Comparison of ENCODE assay signal across 17 cellular contexts in genomic region chr2:166238176-166238575, GRCh38.
A peak's percentile ranks its signal among the peaks of the same experiment; 100 is the strongest.
DNase-seq lines count a peak whose midpoint lies in the region; ATAC-seq and TF ChIP-seq lines count a peak whose summit lies in the region.
"Had no signal": no experiment of that assay in that cellular context is flagged by ENCODE, and none has a peak within 500 bp of the region (broad histone marks: within the 10 kb centered on the region; RNA-seq: fewer than 3 reads in every experiment).

No MANE protein-coding gene starts in this region.

- H3K4me3 ChIP-seq in GM23338 (no peak overlapping the region), adipocyte (ENCODE audit: low read length) (no peak overlapping the region)
- H3K4me3 ChIP-seq: Peyer's patch, SK-N-MC had no signal

- no peak overlapping the region for H3K4me2 ChIP-seq in GM23338

- no peak for ATAC-seq in GM23338
- ATAC-seq: Right ventricle myocardium inferior had no signal

- no peaks in the 10 kb centered on the region for H4K20me1 ChIP-seq in GM23338 (replicated peaks; ENCODE audit: insufficient read depth)

- no peak overlapping the region for H3K4me3 Mint-ChIP-seq in GM23338
- no peak overlapping the region for H3K4me3 Mint-ChIP-seq in neural crest cell

- H3K27ac Mint-ChIP-seq in GM23338 (peak overlapping the region; percentile 25), neural crest cell (ENCODE audit: unreplicated experiment) (peak overlapping the region; percentile 20)

- no peak overlapping the region for H2AFZ ChIP-seq in GM23338

- no peak for DNase-seq in GM23338 (ENCODE audit: low spot score)
- DNase-seq in adipocyte (ENCODE audit: low read depth) = peak; percentile 61
- no peak for DNase-seq in epithelial cell of prostate (ENCODE audit: low read depth, low spot score)
- DNase-seq in neural crest cell (ENCODE audit: low read depth, low spot score) = no peak
- DNase-seq in A172 (ENCODE audit: low spot score) = no peak
- no peak for DNase-seq in NCI-H510A (lab: John Stamatoyannopoulos, UW)
- no peak for DNase-seq in activated CD4-positive, alpha-beta T cell treated with anti-CD3 and anti-CD28 coated beads, Interleukin-2, amount 50 U/mL, for 4 hours
- DNase-seq in hypothalamus (lab: John Stamatoyannopoulos, UW) = no peak
- DNase-seq: COR-L47, DMS53, KBM-7, NCI-H1436, NCI-H2029 treated with DMSO at 0.1 percent for 48 hours, NCI-H524, Peyer's patch had no signal

- no peaks in the 10 kb centered on the region for H3K27me3 Mint-ChIP-seq in GM23338 (ENCODE audit: insufficient read depth, low read depth, poor library complexity)
- no peaks in the 10 kb centered on the region for H3K27me3 Mint-ChIP-seq in neural crest cell (ENCODE audit: low read depth)

- no peaks in the 10 kb centered on the region for H3K36me3 ChIP-seq in GM23338 (ENCODE audit: insufficient read depth)
- no peaks in the 10 kb centered on the region for H3K36me3 ChIP-seq in adipocyte (ENCODE audit: control insufficient read depth, insufficient read depth, low read length, severe bottlenecking)
- H3K36me3 ChIP-seq: Peyer's patch had no signal

- H3K9me3 Mint-ChIP-seq in GM23338 = no peaks in the 10 kb centered on the region
- no peaks in the 10 kb centered on the region for H3K9me3 Mint-ChIP-seq in neural crest cell

- H3K36me3 Mint-ChIP-seq in GM23338 (ENCODE audit: low read depth) = no peaks in the 10 kb centered on the region
- no peaks in the 10 kb centered on the region for H3K36me3 Mint-ChIP-seq in neural crest cell (ENCODE audit: low read depth)

- H3K9ac ChIP-seq in adipocyte (ENCODE audit: low read length) = no peak overlapping the region

- H3K9me3 ChIP-seq in adipocyte (ENCODE audit: control insufficient read depth, low read length) = no peaks in the 10 kb centered on the region
- H3K9me3 ChIP-seq: Peyer's patch had no signal

- H3K79me2 ChIP-seq in GM23338 (replicated peaks; ENCODE audit: insufficient read depth) = no peaks in the 10 kb centered on the region

- no peaks in the 10 kb centered on the region for H3K9me2 ChIP-seq in GM23338 (ENCODE audit: insufficient read depth)

- no peak overlapping the region for H3K27ac ChIP-seq in GM23338 (ENCODE audit: low read depth)
- H3K27ac ChIP-seq in epithelial cell of prostate = peak overlapping the region; percentile 81
- H3K27ac ChIP-seq: Peyer's patch, SK-N-MC had no signal

- TF ChIP-seq CTCF in GM23338 (conservative IDR thresholded peaks at IDR 0.05; ENCODE audit: low read depth in 2 of 2) (no peak), neural crest cell (conservative IDR thresholded peaks at IDR 0.05) (no peak)

- H3K4me1 Mint-ChIP-seq in GM23338 (peaks cover 6% of the 10 kb centered on the region; the same call in 2 of the 3 replicates), neural crest cell (peaks cover 3% of the 10 kb centered on the region)

- H3K4me1 ChIP-seq in GM23338 (ENCODE audit: insufficient read depth) = no peaks in the 10 kb centered on the region
- peaks cover 12% of the 10 kb centered on the region for H3K4me1 ChIP-seq in adipocyte (ENCODE audit: control insufficient read depth, insufficient read depth, low read length)
- H3K4me1 ChIP-seq: Peyer's patch had no signal

- H3F3A ChIP-seq in GM23338 (replicated peaks; ENCODE audit: low read depth) = no peaks in the 10 kb centered on the region

- H3K27me3 ChIP-seq in GM23338 (ENCODE audit: insufficient read depth) (no peaks in the 10 kb centered on the region), adipocyte (replicated peaks; ENCODE audit: control insufficient read depth, insufficient read depth, low read length) (no peaks in the 10 kb centered on the region)
- H3K27me3 ChIP-seq: Peyer's patch had no signal

TF ChIP-seq in GM23338, 12 proteins besides CTCF, POLR2A, EP300 and RAD21:
- TF ChIP-seq ZNF114 (CRISPR knock-in tag; IDR thresholded peaks at IDR 0.05) = no peak
- TF ChIP-seq ZNF331 (CRISPR knock-in tag; IDR thresholded peaks at IDR 0.05; ENCODE audit: low read depth) = no peak
- no peak for TF ChIP-seq EZH2phosphoT487 (IDR thresholded peaks at IDR 0.05; ENCODE audit: unreplicated experiment)
- TF ChIP-seq STAT1 (IDR thresholded peaks at IDR 0.05; ENCODE audit: unreplicated experiment) = no peak
- TF ChIP-seq JUNB (IDR thresholded peaks at IDR 0.05; ENCODE audit: unreplicated experiment) = no peak
- TF ChIP-seq NANOG (IDR thresholded peaks at IDR 0.05; ENCODE audit: borderline replicate concordance) = no peak
- TF ChIP-seq POLR2AphosphoS5 (IDR thresholded peaks at IDR 0.05; ENCODE audit: low read depth) = no peak
- no peak for TF ChIP-seq ETS1 (IDR thresholded peaks at IDR 0.05)
- TF ChIP-seq EZH2 (IDR thresholded peaks at IDR 0.05; ENCODE audit: low read depth, unreplicated experiment) = no peak
TF ChIP-seq in GM23338: peak in this region for 0.
